8 cellular contexts compared by ENCODE assay signal in genomic region chr21:14686466-14687276, GRCh38.
A peak's percentile ranks its signal among the peaks of the same experiment; 100 is the strongest.
DNase-seq lines count a peak whose midpoint lies in the region; ATAC-seq and TF ChIP-seq lines count a peak whose summit lies in the region.

No MANE protein-coding gene starts in this region.

- no peaks in the 10 kb centered on the region for H3K9me2 ChIP-seq in OCI-LY7 (ENCODE audit: insufficient read depth, low read length)

- H3K27ac Mint-ChIP-seq in activated T-cell treated with anti-CD3 and anti-CD28 coated beads, Interleukin-2, amount 50 U/mL, for 72 hours, result peak overlapping the region; percentile 56
- peak overlapping the region; percentile 20 to 22 for H3K27ac Mint-ChIP-seq in stimulated activated naive CD8-positive, alpha-beta T cell treated with anti-CD3 and anti-CD28 coated beads, Interleukin-15, amount 100 ng/mL, for 72 hours

- no peaks in the 10 kb centered on the region for H3K27me3 Mint-ChIP-seq in activated T-cell treated with anti-CD3 and anti-CD28 coated beads, Interleukin-2, amount 50 U/mL, for 72 hours (ENCODE audit: low read depth)
- H3K27me3 Mint-ChIP-seq in stimulated activated naive CD8-positive, alpha-beta T cell treated with anti-CD3 and anti-CD28 coated beads, Interleukin-15, amount 100 ng/mL, for 72 hours, result no peaks in the 10 kb centered on the region

- H3K27ac ChIP-seq in OCI-LY7 (ENCODE audit: low read depth, low read length, poor library complexity, severe bottlenecking), result peak overlapping the region; percentile 71
- H3K27ac ChIP-seq in mammary epithelial cell (ENCODE audit: insufficient read depth, low read depth, low read length), result no peak overlapping the region

- POLR2A ChIA-PET in OCI-LY7 (lab: Charles Lee), result interaction anchor here (0.6 to 5.3 kb wide), 13 partner anchors 8 to 108 kb away, joined by 3 to 81 read pairs (median 5); no protein-coding TSS in a partner anchor

- H2AFZ ChIP-seq in OCI-LY7 (ENCODE audit: low read length) (peak overlapping the region; percentile 94), mammary epithelial cell (ENCODE audit: low read depth, low read length) (no peak overlapping the region)

- H3K4me2 ChIP-seq in OCI-LY7 (ENCODE audit: low read length) (peak overlapping the region; percentile 69), mammary epithelial cell (ENCODE audit: insufficient read depth, low read depth, low read length) (no peak overlapping the region)

- H3K4me1 Mint-ChIP-seq in activated T-cell treated with anti-CD3 and anti-CD28 coated beads, Interleukin-2, amount 50 U/mL, for 72 hours (ENCODE audit: low read depth), result peaks cover 46% of the 10 kb centered on the region
- H3K4me1 Mint-ChIP-seq in stimulated activated naive CD8-positive, alpha-beta T cell treated with anti-CD3 and anti-CD28 coated beads, Interleukin-15, amount 100 ng/mL, for 72 hours, result peaks cover 54% of the 10 kb centered on the region

- H3K36me3 Mint-ChIP-seq in activated T-cell treated with anti-CD3 and anti-CD28 coated beads, Interleukin-2, amount 50 U/mL, for 72 hours (ENCODE audit: insufficient read depth in 2 of 2), result peaks cover 0 to 10% of the 10 kb centered on the region in 2 donors

- WGBS in mammary epithelial cell (ENCODE audit: low coverage, missing lambda C conversion rate), result 54% methylated on average over 8 of the region's 8 CpGs

- peaks cover 9 to 10% of the 10 kb centered on the region in 2 donors for H3K9me3 Mint-ChIP-seq in activated T-cell treated with anti-CD3 and anti-CD28 coated beads, Interleukin-2, amount 50 U/mL, for 72 hours
- peaks cover 15 to 24% of the 10 kb centered on the region in 2 donors for H3K9me3 Mint-ChIP-seq in stimulated activated naive CD8-positive, alpha-beta T cell treated with anti-CD3 and anti-CD28 coated beads, Interleukin-15, amount 100 ng/mL, for 72 hours

- no peaks in the 10 kb centered on the region for H4K20me1 ChIP-seq in OCI-LY7 (ENCODE audit: insufficient read depth, low read length)
- H4K20me1 ChIP-seq in mammary epithelial cell (ENCODE audit: insufficient read depth, low read length), result no peaks in the 10 kb centered on the region

- H3K27me3 ChIP-seq in mammary epithelial cell (ENCODE audit: insufficient read depth, low read length), result no peaks in the 10 kb centered on the region

- peak overlapping the region; percentile 7 to 71 for H3K4me3 Mint-ChIP-seq in activated T-cell treated with anti-CD3 and anti-CD28 coated beads, Interleukin-2, amount 50 U/mL, for 72 hours
- H3K4me3 Mint-ChIP-seq in stimulated activated naive CD8-positive, alpha-beta T cell treated with anti-CD3 and anti-CD28 coated beads, Interleukin-15, amount 100 ng/mL, for 72 hours, result peak overlapping the region in 1 of 2 donors; percentile 12

- peak in 1 of 2 donors; percentile 49 for ATAC-seq in activated T-cell treated with anti-CD3 and anti-CD28 coated beads, Interleukin-2, amount 50 U/mL, for 72 hours (replicated peaks in 1 of 2)
- ATAC-seq in HG02943 (IDR thresholded peaks at IDR 0.05; ENCODE audit: low read depth, unreplicated experiment) (peak; percentile 67), Right ventricle myocardium inferior (no peak)
- peak; percentile 37 for ATAC-seq in stimulated activated naive CD8-positive, alpha-beta T cell treated with anti-CD3 and anti-CD28 coated beads, Interleukin-15, amount 100 ng/mL, for 72 hours

- intact Hi-C loops in OCI-LY7 (cut with micrococcal nuclease; ENCODE audit: unreplicated experiment), result loop anchor here (5.0 to 10.0 kb wide), 4 partner anchors 76 to 1046 kb away; partner anchors contain the start of gene SAMSN1
- intact Hi-C loops in mammary epithelial cell (cut with micrococcal nuclease), result no loop called here
- intact Hi-C loops in Right ventricle myocardium inferior (cut with DNase I), result no loop called here

- H3K9ac ChIP-seq in mammary epithelial cell (ENCODE audit: insufficient read depth, low read length), result no peak overlapping the region

- no peak for DNase-seq in activated T-cell treated with anti-CD3 and anti-CD28 coated beads, Interleukin-2, amount 50 U/mL, for 72 hours
- DNase-seq in activated T-cell treated with anti-CD3 and anti-CD28 coated beads, Interleukin-2, amount 50 U/mL, for 48 hours, result no peak
- DNase-seq in OCI-LY7 (ENCODE audit: low spot score) (peak; percentile 42), mammary epithelial cell (no peak), DMS 273 treated with DMSO at 0.1 percent for 48 hours (lab: John Stamatoyannopoulos, UW) (no peak), Right ventricle myocardium inferior (ENCODE audit: missing footprints) (no peak)
- DNase-seq in stimulated activated naive CD8-positive, alpha-beta T cell treated with anti-CD3 and anti-CD28 coated beads, Interleukin-15, amount 100 ng/mL, for 72 hours, result no peak

- H3K4me3 ChIP-seq in OCI-LY7 (ENCODE audit: low read depth, low read length, poor library complexity, severe bottlenecking), result peak overlapping the region; percentile 41
- no peak overlapping the region for H3K4me3 ChIP-seq in mammary epithelial cell (replicated peaks in 1 of 3; ENCODE audit: insufficient read depth in 1 of 3, low read depth in 2 of 3, low read length in 3 of 3)

- H3K79me2 ChIP-seq in OCI-LY7 (ENCODE audit: insufficient read depth, low read depth, low read length) (no peaks in the 10 kb centered on the region), mammary epithelial cell (ENCODE audit: insufficient read depth, low read length) (no peaks in the 10 kb centered on the region)

- H3K36me3 ChIP-seq in OCI-LY7 (ENCODE audit: insufficient read depth, low read length) (no peaks in the 10 kb centered on the region), mammary epithelial cell (ENCODE audit: insufficient read depth, low read length) (no peaks in the 10 kb centered on the region)

- no peaks in the 10 kb centered on the region for H3K9me3 ChIP-seq in OCI-LY7 (ENCODE audit: low read length)
- H3K9me3 ChIP-seq in mammary epithelial cell (replicated peaks; ENCODE audit: insufficient read depth, low read length), result no peaks in the 10 kb centered on the region

- TF ChIP-seq CTCF in OCI-LY7 (conservative IDR thresholded peaks at IDR 0.05; ENCODE audit: low read length) (no peak), mammary epithelial cell (conservative IDR thresholded peaks at IDR 0.05 in 1 of 2, IDR thresholded peaks at IDR 0.05 in 1 of 2; ENCODE audit: extremely low read depth in 1 of 2, insufficient read depth in 1 of 2, low read depth in 1 of 2, low read length in 2 of 2) (no peak)

- in situ Hi-C loops in mammary epithelial cell (cut with MboI; ENCODE audit: low sequenced_read_pairs in 2 of 2), result no loop called here

- BruUV-seq in OCI-LY7 (replicated peaks; lab: Mats Ljungman, UMichigan), result no TSS peak
- BruUV-seq in mammary epithelial cell (replicated peaks; lab: Mats Ljungman, UMichigan), result no TSS peak

- CTCF ChIA-PET in OCI-LY7 (lab: Charles Lee; ENCODE audit: unreplicated experiment), result interaction anchor here (1.3 kb wide), 1 partner anchor 10 kb away, joined by 5 read pairs; no protein-coding TSS in a partner anchor
- CTCF ChIA-PET in mammary epithelial cell (lab: Charles Lee; ENCODE audit: low non-redundant PET), result no interaction called here

- H3K4me1 ChIP-seq in OCI-LY7 (ENCODE audit: insufficient read depth, low read length, poor library complexity, severe bottlenecking) (peaks cover 83% of the 10 kb centered on the region), mammary epithelial cell (ENCODE audit: insufficient read depth, low read length) (no peaks in the 10 kb centered on the region)

- dilution Hi-C loops in mammary epithelial cell (cut with HindIII; ENCODE audit: low sequenced_read_pairs), result no loop called here
